Comparison of ENCODE assay signal across 10 cellular contexts in genomic region chr7:139702811-139703467, GRCh38.
A peak's percentile ranks its signal among the peaks of the same experiment; 100 is the strongest.
DNase-seq lines count a peak whose midpoint lies in the region; ATAC-seq, FAIRE-seq and TF ChIP-seq lines count a peak whose summit lies in the region.
"Had no signal": no experiment of that assay in that cellular context is flagged by ENCODE, and none has a peak within 500 bp of the region (broad histone marks: within the 10 kb centered on the region; RNA-seq: fewer than 3 reads in every experiment).

No MANE protein-coding gene starts in this region.

- peak; percentile 61 for ATAC-seq in GM19043 (IDR thresholded peaks at IDR 0.05; ENCODE audit: low read depth, unreplicated experiment)
- ATAC-seq in HG02852 (IDR thresholded peaks at IDR 0.05; ENCODE audit: unreplicated experiment) = peak; percentile 77
- ATAC-seq in gastrocnemius medialis = peak; percentile 80 to 82
- no peak for ATAC-seq in HG03457 (IDR thresholded peaks at IDR 0.05; ENCODE audit: unreplicated experiment)

- TF ChIP-seq CTCF in gastrocnemius medialis (IDR thresholded peaks at IDR 0.05 in 4 of 5, conservative IDR thresholded peaks at IDR 0.05 in 1 of 5) = peak in 1 of 5 experiments; percentile 2

- H3K36me3 ChIP-seq in gastrocnemius medialis = no peaks in the 10 kb centered on the region

- TF ChIP-seq POLR2A in gastrocnemius medialis (IDR thresholded peaks at IDR 0.05) = peak in 1 of 2 donors; percentile 5

- H3K27ac ChIP-seq in caudate nucleus (ENCODE audit: low read depth, low read length) = peak overlapping the region; percentile 48
- H3K27ac ChIP-seq in gastrocnemius medialis = peak overlapping the region; percentile 70 to 77 (median 72)

- H3K9me3 ChIP-seq in gastrocnemius medialis = no peaks in the 10 kb centered on the region

- in situ Hi-C loops in gastrocnemius medialis (cut with MboI; ENCODE audit: low sequenced_read_pairs in 4 of 4) = no loop called here

- H3K4me3 ChIP-seq in gastrocnemius medialis = no peak overlapping the region

- intact Hi-C loops in gastrocnemius medialis (cut with DNase I; ENCODE audit: low total_unique reads) = no loop called here

- DNase-seq in caudate nucleus (lab: John Stamatoyannopoulos, UW) = no peak
- DNase-seq in gastrocnemius medialis = no peak
- DNase-seq in OCI-M1 (lab: John Stamatoyannopoulos, UW) = no peak
- DNase-seq in activated effector memory CD4-positive, alpha-beta T cell treated with anti-CD3 and anti-CD28 coated beads, Interleukin-2, amount 50 U/mL, for 16 hours = no peak
- no peak for DNase-seq in frontal cortex (ENCODE audit: low spot score in 2 of 2)
- DNase-seq: kidney glomerular epithelial cell had no signal

- no peak for FAIRE-seq in frontal cortex (lab: Jason Lieb, UNC)
- FAIRE-seq: H1 had no signal

- H3K27me3 ChIP-seq in gastrocnemius medialis = no peaks in the 10 kb centered on the region

- H3K4me1 ChIP-seq in gastrocnemius medialis = peaks cover 23 to 54% of the 10 kb centered on the region in 2 donors
